ENCODE assay signal across 25 cellular contexts in genomic region chr14:96027356-96028335, GRCh38. TPM values are rescaled to one million over a fixed set of nuclear protein-coding genes. Genes with fewer than 3 reads are reported as not detected.
DNase-seq lines count a peak whose midpoint lies in the region; TF ChIP-seq lines count a peak whose summit lies in the region.
"Had no signal": no experiment of that assay in that cellular context is flagged by ENCODE, and none has a peak within 500 bp of the region (broad histone marks: within the 10 kb centered on the region; RNA-seq: fewer than 3 reads in every experiment).

No MANE protein-coding gene starts in this region.

- peaks cover 4% of the 10 kb centered on the region for H3K27me3 Mint-ChIP-seq in activated naive CD4-positive, alpha-beta T cell treated with anti-CD3 and anti-CD28 coated beads, Interleukin-2, amount 10 ng/mL, durations not matched to agents 7 days and 5 days
- H3K27me3 Mint-ChIP-seq in activated naive CD4-positive, alpha-beta T cell treated with anti-CD3 and anti-CD28 coated beads for 36 hours (ENCODE audit: low read depth) = no peaks in the 10 kb centered on the region

- no peak overlapping the region for H3K4me3 Mint-ChIP-seq in activated naive CD4-positive, alpha-beta T cell treated with anti-CD3 and anti-CD28 coated beads, Interleukin-2, amount 10 ng/mL, durations not matched to agents 7 days and 5 days
- no peak overlapping the region for H3K4me3 Mint-ChIP-seq in activated naive CD4-positive, alpha-beta T cell treated with anti-CD3 and anti-CD28 coated beads for 36 hours
- H3K4me3 Mint-ChIP-seq: stimulated activated naive CD8-positive, alpha-beta T cell treated with anti-CD3 and anti-CD28 coated beads, Interleukin-15, amount 100 ng/mL, for 72 hours; T-helper 1 cell treated with Interleukin-12 subunit alpha and Interleukin-12 subunit beta and Interleukin-4 antibody, amounts not matched to agents 30 μg/mL and 1 μg/mL, for 36 hours had no signal

- H3K9me3 Mint-ChIP-seq in activated naive CD4-positive, alpha-beta T cell treated with anti-CD3 and anti-CD28 coated beads, Interleukin-2, amount 10 ng/mL, durations not matched to agents 7 days and 5 days = no peaks in the 10 kb centered on the region
- no peaks in the 10 kb centered on the region for H3K9me3 Mint-ChIP-seq in activated naive CD4-positive, alpha-beta T cell treated with anti-CD3 and anti-CD28 coated beads for 36 hours
- H3K9me3 Mint-ChIP-seq: stimulated activated naive CD8-positive, alpha-beta T cell treated with anti-CD3 and anti-CD28 coated beads, Interleukin-15, amount 100 ng/mL, for 72 hours; T-helper 1 cell treated with Interleukin-12 subunit alpha and Interleukin-12 subunit beta and Interleukin-4 antibody, amounts not matched to agents 30 μg/mL and 1 μg/mL, for 36 hours had no signal

- H3K27me3 ChIP-seq in dorsolateral prefrontal cortex = no peaks in the 10 kb centered on the region
- H3K27me3 ChIP-seq: brain microvascular endothelial cell, colonic mucosa, hepatocyte, right lobe of liver, tibial nerve had no signal

- H3K27ac Mint-ChIP-seq in activated naive CD4-positive, alpha-beta T cell treated with anti-CD3 and anti-CD28 coated beads, Interleukin-2, amount 10 ng/mL, durations not matched to agents 7 days and 5 days = peak overlapping the region; percentile 86
- no peak overlapping the region for H3K27ac Mint-ChIP-seq in activated naive CD4-positive, alpha-beta T cell treated with anti-CD3 and anti-CD28 coated beads for 36 hours
- H3K27ac Mint-ChIP-seq: T-helper 1 cell treated with Interleukin-12 subunit alpha and Interleukin-12 subunit beta and Interleukin-4 antibody, amounts not matched to agents 30 μg/mL and 1 μg/mL, for 36 hours had no signal

- DNase-seq in activated naive CD4-positive, alpha-beta T cell treated with anti-CD3 and anti-CD28 coated beads, Interleukin-2, amount 10 ng/mL, durations not matched to agents 7 days and 5 days = no peak
- no peak for DNase-seq in activated naive CD4-positive, alpha-beta T cell treated with anti-CD3 and anti-CD28 coated beads for 36 hours
- DNase-seq in Jurkat, Clone E6-1 (ENCODE audit: low read depth, low spot score) = peak; percentile 49
- DNase-seq in dorsolateral prefrontal cortex (peak in 3 of 10 donors; percentile 43 to 58 (median 46)), occipital lobe (lab: John Stamatoyannopoulos, UW) (peak; percentile 38), NCI-H1417 (lab: John Stamatoyannopoulos, UW) (no peak), NCI-H2081 treated with DMSO at 0.1 percent for 48 hours (lab: John Stamatoyannopoulos, UW) (no peak)
- no peak for DNase-seq in stimulated activated CD4-positive, alpha-beta T cell treated with anti-CD3 and anti-CD28 coated beads, Interleukin-4, amount 100 ng/mL, for 4 hours
- DNase-seq: ACHN; activated CD4-positive, alpha-beta T cell treated with anti-CD3 and anti-CD28 coated beads for 48 hours; brain microvascular endothelial cell; C1 segment of cervical spinal cord; colonic mucosa; foreskin melanocyte; mesendoderm; NCI-H1417 treated with DMSO at 0.1 percent for 48 hours; NCI-H526 treated with DMSO at 0.1 percent for 48 hours; right lobe of liver; stimulated activated naive CD8-positive, alpha-beta T cell treated with anti-CD3 and anti-CD28 coated beads, Interleukin-15, amount 100 ng/mL, for 72 hours had no signal

- no peak overlapping the region for H3K4me3 ChIP-seq in Jurkat, Clone E6-1 (ENCODE audit: low read length)
- H3K4me3 ChIP-seq in dorsolateral prefrontal cortex = peak overlapping the region in 15 of 59 donors; percentile 5 to 32 (median 14)
- H3K4me3 ChIP-seq: colonic mucosa, hepatocyte, right lobe of liver, tibial nerve had no signal

- no peak for TF ChIP-seq CTCF in dorsolateral prefrontal cortex (IDR thresholded peaks at IDR 0.05 in 54 of 56, conservative IDR thresholded peaks at IDR 0.05 in 2 of 56; ENCODE audit: low read depth in 1 of 56, partially characterized antibody in 56 of 56)

- intact Hi-C loops in activated naive CD4-positive, alpha-beta T cell treated with anti-CD3 and anti-CD28 coated beads for 36 hours (cut with micrococcal nuclease) = no loop called here
- intact Hi-C loops in dorsolateral prefrontal cortex (cut with DNase I) = no loop called here

- CTCF ChIA-PET in activated naive CD4-positive, alpha-beta T cell treated with anti-CD3 and anti-CD28 coated beads, Interleukin-2, amount 10 ng/mL, durations not matched to agents 7 days and 5 days (lab: Charles Lee) = interaction anchor here (0.6 kb wide), 1 partner anchor 25 kb away, joined by 3 read pairs; no protein-coding TSS in a partner anchor
- CTCF ChIA-PET in activated naive CD4-positive, alpha-beta T cell treated with anti-CD3 and anti-CD28 coated beads for 36 hours (lab: Charles Lee) = interaction anchor here (0.7 kb wide), 1 partner anchor 12 kb away, joined by 3 read pairs; no protein-coding TSS in a partner anchor

- H3K27ac ChIP-seq in dorsolateral prefrontal cortex = peak overlapping the region in 52 of 59 donors; percentile 1 to 88 (median 62)
- H3K27ac ChIP-seq: brain microvascular endothelial cell, colonic mucosa, hepatocyte, parathyroid adenoma, right lobe of liver, RWPE1, tibial nerve had no signal

- peaks cover 16% of the 10 kb centered on the region for H3K4me1 Mint-ChIP-seq in activated naive CD4-positive, alpha-beta T cell treated with anti-CD3 and anti-CD28 coated beads, Interleukin-2, amount 10 ng/mL, durations not matched to agents 7 days and 5 days
- peaks cover 20% of the 10 kb centered on the region for H3K4me1 Mint-ChIP-seq in activated naive CD4-positive, alpha-beta T cell treated with anti-CD3 and anti-CD28 coated beads for 36 hours (ENCODE audit: low read depth)

- H3K36me3 Mint-ChIP-seq in activated naive CD4-positive, alpha-beta T cell treated with anti-CD3 and anti-CD28 coated beads, Interleukin-2, amount 10 ng/mL, durations not matched to agents 7 days and 5 days = no peaks in the 10 kb centered on the region
- no peaks in the 10 kb centered on the region for H3K36me3 Mint-ChIP-seq in activated naive CD4-positive, alpha-beta T cell treated with anti-CD3 and anti-CD28 coated beads for 36 hours (ENCODE audit: low read depth)

RNA-seq across cellular contexts. Expression of gene C14orf132, which starts 11.5 kb away (rescaled TPM):
- total RNA-seq in activated naive CD4-positive, alpha-beta T cell treated with anti-CD3 and anti-CD28 coated beads for 36 hours = 1 to 10 TPM; 3.2 to 4.9 TPM
- polyA plus RNA-seq in Jurkat, Clone E6-1 (2012; ENCODE audit: insufficient read depth, insufficient read length) = 8.5 TPM
- total RNA-seq in dorsolateral prefrontal cortex = 100 to 1,000 TPM in 116 of 120 experiments, 10 to 100 TPM in 4; 92.3 to 230 (median 143) TPM
- 72.5 TPM for total RNA-seq in occipital lobe
- total RNA-seq: MCF 10A had no signal

Comparison
In these comparisons a context has a peak if more than half of its experiments do, and no peak if none do; other contexts are left out.
1. DNase-seq: peak in Jurkat, Clone E6-1 (single experiment) and occipital lobe (single experiment); none in activated naive CD4-positive, alpha-beta T cell treated with anti-CD3 and anti-CD28 coated beads, Interleukin-2, amount 10 ng/mL, durations not matched to agents 7 days and 5 days (single experiment), activated naive CD4-positive, alpha-beta T cell treated with anti-CD3 and anti-CD28 coated beads for 36 hours (single experiment), NCI-H1417 (0 of 3), NCI-H2081 treated with DMSO at 0.1 percent for 48 hours (single experiment) and stimulated activated CD4-positive, alpha-beta T cell treated with anti-CD3 and anti-CD28 coated beads, Interleukin-4, amount 100 ng/mL, for 4 hours (0 of 2).
2. RNA of gene C14orf132, which starts 11.5 kb away (total RNA-seq): 92.3 to 230 TPM in dorsolateral prefrontal cortex and 72.5 TPM in occipital lobe (single experiment); 3.2 to 4.9 TPM in activated naive CD4-positive, alpha-beta T cell treated with anti-CD3 and anti-CD28 coated beads for 36 hours; every median in the first group is over 10 times any median in the second.